Comparison of ENCODE assay signal across 11 cellular contexts in genomic region chr5:172788771-172789686, GRCh38. TPM values are rescaled to one million over a fixed set of nuclear protein-coding genes. Genes with fewer than 3 reads are reported as not detected.
DNase-seq lines count a peak whose midpoint lies in the region; ATAC-seq lines count a peak whose summit lies in the region.
"Had no signal": no experiment of that assay in that cellular context is flagged by ENCODE, and none has a peak within 500 bp of the region (broad histone marks: within the 10 kb centered on the region; RNA-seq: fewer than 3 reads in every experiment).

No MANE protein-coding gene starts in this region.

- POLR2A ChIA-PET in activated naive CD8-positive, alpha-beta T cell treated with anti-CD3 and anti-CD28 coated beads, Interleukin-2, amount 10 ng/mL, durations not matched to agents 7 days and 5 days (lab: Charles Lee) = interaction anchor here (0.5 to 2.9 kb wide), 5 partner anchors 11 to 29 kb away, joined by 3 to 26 read pairs (median 4); partner anchors contain the start of gene DUSP1

- H3K9me3 Mint-ChIP-seq in activated naive CD8-positive, alpha-beta T cell treated with anti-CD3 and anti-CD28 coated beads, Interleukin-2, amount 10 ng/mL, durations not matched to agents 7 days and 5 days = no peaks in the 10 kb centered on the region

- peak; percentile 86 for ATAC-seq in activated naive CD8-positive, alpha-beta T cell treated with anti-CD3 and anti-CD28 coated beads, Interleukin-2, amount 10 ng/mL, durations not matched to agents 7 days and 5 days (ENCODE audit: low read depth)
- peak; percentile 78 for ATAC-seq in sciatic nerve
- ATAC-seq in HG02759 (IDR thresholded peaks at IDR 0.05; ENCODE audit: unreplicated experiment) = no peak
- ATAC-seq in HG03159 (IDR thresholded peaks at IDR 0.05; ENCODE audit: unreplicated experiment) = no peak

- H3K36me3 Mint-ChIP-seq in activated naive CD8-positive, alpha-beta T cell treated with anti-CD3 and anti-CD28 coated beads, Interleukin-2, amount 10 ng/mL, durations not matched to agents 7 days and 5 days = no peaks in the 10 kb centered on the region

- DNase-seq in EH (ENCODE audit: low read depth) = peak; percentile 37
- DNase-seq in activated naive CD8-positive, alpha-beta T cell treated with anti-CD3 and anti-CD28 coated beads, Interleukin-2, amount 10 ng/mL, durations not matched to agents 7 days and 5 days = peak; percentile 50
- DNase-seq in iPS-NIHi7 (ENCODE audit: extremely low spot score) = peak; percentile 45
- no peak for DNase-seq in sciatic nerve (ENCODE audit: low spot score)
- no peak for DNase-seq in AML-193 (lab: John Stamatoyannopoulos, UW)
- DNase-seq in DMS53 (lab: John Stamatoyannopoulos, UW) = no peak
- DNase-seq: DMS153, NCI-H1048, T-helper 2 cell had no signal

- H3K27me3 Mint-ChIP-seq in activated naive CD8-positive, alpha-beta T cell treated with anti-CD3 and anti-CD28 coated beads, Interleukin-2, amount 10 ng/mL, durations not matched to agents 7 days and 5 days = no peaks in the 10 kb centered on the region

- H3K4me3 Mint-ChIP-seq in activated naive CD8-positive, alpha-beta T cell treated with anti-CD3 and anti-CD28 coated beads, Interleukin-2, amount 10 ng/mL, durations not matched to agents 7 days and 5 days = no peak overlapping the region

- intact Hi-C loops in sciatic nerve (cut with DNase I) = no loop called here

- peak overlapping the region; percentile 67 for H3K27ac Mint-ChIP-seq in activated naive CD8-positive, alpha-beta T cell treated with anti-CD3 and anti-CD28 coated beads, Interleukin-2, amount 10 ng/mL, durations not matched to agents 7 days and 5 days

- H3K4me1 Mint-ChIP-seq in activated naive CD8-positive, alpha-beta T cell treated with anti-CD3 and anti-CD28 coated beads, Interleukin-2, amount 10 ng/mL, durations not matched to agents 7 days and 5 days = peaks cover 5% of the 10 kb centered on the region

RNA-seq across cellular contexts. Expression of gene DUSP1, which starts 18.0 kb away (rescaled TPM):
- total RNA-seq in activated naive CD8-positive, alpha-beta T cell treated with anti-CD3 and anti-CD28 coated beads, Interleukin-2, amount 10 ng/mL, durations not matched to agents 7 days and 5 days = 10 to 100 TPM; 39.4 to 41.5 TPM
- 296 TPM for total RNA-seq in sciatic nerve

RNA-seq across cellular contexts. Expression of gene ERGIC1, which starts 45.0 kb away (rescaled TPM):
- 10 to 100 TPM; 59.5 to 63.2 TPM for total RNA-seq in activated naive CD8-positive, alpha-beta T cell treated with anti-CD3 and anti-CD28 coated beads, Interleukin-2, amount 10 ng/mL, durations not matched to agents 7 days and 5 days
- 87.3 TPM for total RNA-seq in sciatic nerve

Comparison
In these comparisons a context has a peak if more than half of its experiments do, and no peak if none do; other contexts are left out.
1. DNase-seq: peak in EH (single experiment), activated naive CD8-positive, alpha-beta T cell treated with anti-CD3 and anti-CD28 coated beads, Interleukin-2, amount 10 ng/mL, durations not matched to agents 7 days and 5 days (single experiment) and iPS-NIHi7 (single experiment); none in sciatic nerve (single experiment), AML-193 (0 of 2) and DMS53 (single experiment).
2. ATAC-seq: peak in activated naive CD8-positive, alpha-beta T cell treated with anti-CD3 and anti-CD28 coated beads, Interleukin-2, amount 10 ng/mL, durations not matched to agents 7 days and 5 days (single experiment) and sciatic nerve (single experiment); none in HG02759 (single experiment) and HG03159 (single experiment).